19 cellular contexts compared by ENCODE assay signal in the genomic region with DNA sequence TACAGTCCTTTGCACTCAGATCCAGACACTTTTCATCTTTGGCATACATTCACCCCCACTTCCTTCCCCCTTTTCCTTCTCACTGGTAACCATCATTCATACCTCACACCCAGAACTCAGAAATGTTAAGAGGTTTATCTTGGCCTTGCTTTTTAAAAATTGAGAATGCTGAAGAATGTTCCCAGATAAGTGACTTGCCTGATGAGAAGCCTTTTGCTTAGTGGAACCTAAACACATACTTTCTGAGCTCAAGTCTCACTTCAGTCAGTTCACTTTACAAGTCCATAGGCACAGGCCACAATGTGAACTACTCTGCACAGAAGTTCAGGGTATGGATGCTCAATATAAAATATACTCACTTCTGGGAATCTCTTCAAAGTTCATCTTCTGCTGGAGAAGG.
DNase-seq lines count a peak whose midpoint lies in the region; ATAC-seq, FAIRE-seq and TF ChIP-seq lines count a peak whose summit lies in the region.
"Had no signal": no experiment of that assay in that cellular context is flagged by ENCODE, and none has a peak within 500 bp of the region (broad histone marks: within the 10 kb centered on the region; RNA-seq: fewer than 3 reads in every experiment).

No MANE protein-coding gene starts in this region.

- H3K4me3 ChIP-seq in lung (no peak overlapping the region), breast epithelium (no peak overlapping the region), foreskin fibroblast (ENCODE audit: low read depth in 1 of 2, low read length in 2 of 2) (no peak overlapping the region)
- H3K4me3 ChIP-seq: BLaER1 had no signal

- H3K27me3 ChIP-seq in lung (ENCODE audit: control insufficient read depth, insufficient read depth), result no peaks in the 10 kb centered on the region
- H3K27me3 ChIP-seq in breast epithelium, result peaks cover 0 to 4% of the 10 kb centered on the region in 2 donors
- H3K27me3 ChIP-seq: BE2C had no signal

- intact Hi-C loops in breast epithelium (cut with DNase I; ENCODE audit: low total_unique reads), result no loop called here
- intact Hi-C loops in posterior vena cava (cut with DNase I), result no loop called here

- peak; percentile 36 for ATAC-seq in lung (ENCODE audit: insufficient read depth, low FRiP score)

- FAIRE-seq in GM19239 (lab: Jason Lieb, UNC), result peak; percentile 31
- FAIRE-seq: A204.1, D721Med, G401.6, GM12891 had no signal

- peaks cover 0 to 2% of the 10 kb centered on the region in 2 donors for H3K9me3 ChIP-seq in lung (ENCODE audit: control insufficient read depth in 2 of 2, insufficient read depth in 1 of 2, low read length in 1 of 2)
- no peaks in the 10 kb centered on the region for H3K9me3 ChIP-seq in breast epithelium
- H3K9me3 ChIP-seq: BE2C, Caco-2 had no signal

- H3K4me1 ChIP-seq in lung (ENCODE audit: control insufficient read depth in 2 of 2, insufficient read depth in 2 of 2, low read length in 2 of 2) (no peaks in the 10 kb centered on the region), breast epithelium (no peaks in the 10 kb centered on the region)
- H3K4me1 ChIP-seq: BE2C, Caco-2 had no signal

- no peak for TF ChIP-seq CTCF in lung (IDR thresholded peaks at IDR 0.05; ENCODE audit: control extremely low read depth, extremely low read depth)
- TF ChIP-seq CTCF in breast epithelium (IDR thresholded peaks at IDR 0.05), result no peak
- TF ChIP-seq CTCF in foreskin fibroblast (IDR thresholded peaks at IDR 0.05; ENCODE audit: low read depth, low read length), result no peak

- no peak for DNase-seq in GM19239 (ENCODE audit: insufficient read length, low spot score)
- DNase-seq in lung (ENCODE audit: low spot score), result no peak
- DNase-seq in breast epithelium (ENCODE audit: low spot score in 2 of 2), result no peak
- no peak for DNase-seq in posterior vena cava (ENCODE audit: low spot score)
- DNase-seq in foreskin fibroblast, result no peak
- DNase-seq: 8988T; BE2C; C1 segment of cervical spinal cord; Caco-2; Calu3; CD4-positive, alpha-beta memory T cell; CD4-positive, CD25-positive, alpha-beta regulatory T cell; DMS79 treated with DMSO at 0.1 percent for 48 hours; GF-D8 had no signal

- H3K27ac ChIP-seq in lung (ENCODE audit: low read depth in 1 of 2, low read length in 1 of 2) (no peak overlapping the region), breast epithelium (no peak overlapping the region)
- H3K27ac ChIP-seq: BLaER1 had no signal

- H3K36me3 ChIP-seq in lung (ENCODE audit: control insufficient read depth in 2 of 2, insufficient read depth in 2 of 2, low read length in 2 of 2) (no peaks in the 10 kb centered on the region), breast epithelium (no peaks in the 10 kb centered on the region)
- H3K36me3 ChIP-seq: BE2C, BLaER1 had no signal

- no peak for TF ChIP-seq POLR2A in breast epithelium (IDR thresholded peaks at IDR 0.05)
